ENCODE assay signal across 12 cellular contexts in the genomic region with DNA sequence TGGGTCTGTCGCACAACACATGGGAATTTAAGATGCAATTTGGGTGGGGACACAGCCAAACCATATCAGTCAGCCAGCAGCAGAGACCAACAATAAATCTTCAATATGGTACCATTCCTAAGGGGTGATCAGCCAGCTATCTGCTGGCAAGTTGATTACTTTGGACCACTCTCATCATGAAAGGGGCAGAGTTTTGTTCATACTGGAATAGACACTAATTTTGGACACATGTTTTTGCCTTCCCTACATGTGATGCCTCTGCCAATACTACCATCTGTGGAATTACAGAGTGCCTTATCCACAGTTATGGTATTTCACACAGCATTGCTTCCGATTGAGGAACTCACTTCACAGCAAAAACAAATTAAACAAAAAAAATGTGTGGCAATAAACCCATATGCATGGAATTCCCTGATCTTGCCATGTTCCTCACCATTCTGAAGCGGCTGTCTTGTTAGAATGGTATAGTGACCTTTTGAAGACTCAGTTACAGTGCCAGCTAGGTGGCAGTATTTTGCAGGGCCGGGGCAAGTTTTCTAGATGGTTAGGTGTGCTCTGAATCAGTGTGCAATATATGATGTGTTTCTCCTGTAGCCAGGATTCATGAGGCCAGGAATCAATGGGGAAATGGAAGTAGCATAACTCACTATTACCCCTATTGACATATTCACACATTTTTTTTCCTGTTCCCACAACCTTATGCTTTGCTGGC.
A peak's percentile ranks its signal among the peaks of the same experiment; 100 is the strongest.
DNase-seq lines count a peak whose midpoint lies in the region; ATAC-seq and TF ChIP-seq lines count a peak whose summit lies in the region.
"Had no signal": no experiment of that assay in that cellular context is flagged by ENCODE, and none has a peak within 500 bp of the region (broad histone marks: within the 10 kb centered on the region; RNA-seq: fewer than 3 reads in every experiment).

No MANE protein-coding gene starts in this region.

- WGBS in right lobe of liver (ENCODE audit: insufficient coverage, low coverage, low lambda C conversion rate, missing lambda C conversion rate), result 52% methylated on average over 4 of the region's 4 CpGs

- no peaks in the 10 kb centered on the region for H3K4me1 Mint-ChIP-seq in HFFc6 (ENCODE audit: low read depth)

- intact Hi-C loops in Panc1 (cut with micrococcal nuclease; ENCODE audit: unreplicated experiment) (no loop called here), right lobe of liver (cut with DNase I) (no loop called here)

- H3K36me3 Mint-ChIP-seq in HFFc6 (ENCODE audit: low read depth), result peaks cover 11% of the 10 kb centered on the region
- H3K36me3 Mint-ChIP-seq: natural killer cell treated with Interleukin-12 subunit alpha and Interleukin-12 subunit beta and Interleukin-15 and Interleukin-18, amount 100 ng/mL, for 72 hours had no signal

- no peak for TF ChIP-seq POLR2A in right lobe of liver (IDR thresholded peaks at IDR 0.05)

- no peak overlapping the region for H3K4me3 Mint-ChIP-seq in HFFc6
- H3K4me3 Mint-ChIP-seq: natural killer cell treated with Interleukin-12 subunit alpha and Interleukin-12 subunit beta and Interleukin-15 and Interleukin-18, amount 100 ng/mL, for 72 hours had no signal

- H3K9me3 Mint-ChIP-seq in HFFc6, result peaks cover 11% of the 10 kb centered on the region; the same call in 1 of the 2 replicates

- peaks cover 10% of the 10 kb centered on the region for H3K9me3 ChIP-seq in DND-41 (ENCODE audit: insufficient read depth, low read length, severe bottlenecking)
- H3K9me3 ChIP-seq in Panc1 (ENCODE audit: control insufficient read depth, insufficient read depth, low read depth, low read length), result no peaks in the 10 kb centered on the region
- no peaks in the 10 kb centered on the region for H3K9me3 ChIP-seq in right lobe of liver

- H4K20me1 ChIP-seq in DND-41 (ENCODE audit: insufficient read depth, low read length), result no peaks in the 10 kb centered on the region

- POLR2A ChIA-PET in Panc1 (lab: Charles Lee), result no interaction called here

- no peak for DNase-seq in DND-41
- no peak for DNase-seq in HFFc6
- no peak for DNase-seq in Panc1 (ENCODE audit: low read depth, low spot score)
- DNase-seq in right lobe of liver, result no peak
- no peak for DNase-seq in hypothalamus (lab: John Stamatoyannopoulos, UW)
- DNase-seq in anterior cingulate cortex (lab: John Stamatoyannopoulos, UW), result no peak
- DNase-seq: activated CD4-positive, alpha-beta T cell treated with anti-CD3 and anti-CD28 coated beads, Interleukin-2, amount 50 U/mL, for 1 hour; aorta; NCI-H1436; NK-92 treated with Interleukin-12 subunit alpha and Interleukin-12 subunit beta, amount 100 ng/mL, for 24 hours had no signal

- no peak overlapping the region for H3K27ac Mint-ChIP-seq in HFFc6
- H3K27ac Mint-ChIP-seq: natural killer cell treated with Interleukin-12 subunit alpha and Interleukin-12 subunit beta and Interleukin-15 and Interleukin-18, amount 100 ng/mL, for 72 hours had no signal

- H3K27ac ChIP-seq in DND-41 (ENCODE audit: low read length) (no peak overlapping the region), Panc1 (ENCODE audit: low read length) (no peak overlapping the region), right lobe of liver (no peak overlapping the region)

- H3K27me3 Mint-ChIP-seq in HFFc6 (ENCODE audit: insufficient read depth), result no peaks in the 10 kb centered on the region; the same call in 1 of the 2 replicates

- ATAC-seq in DND-41 (ENCODE audit: insufficient read depth, low read depth) (no peak), Panc1 (no peak), right lobe of liver (peak; percentile 69 to 89 (median 78)), HG03469 (IDR thresholded peaks at IDR 0.05; ENCODE audit: unreplicated experiment) (no peak)
- ATAC-seq: natural killer cell treated with Interleukin-12 subunit alpha and Interleukin-12 subunit beta and Interleukin-15 and Interleukin-18, amount 100 ng/mL, for 72 hours had no signal

- H3K4me3 ChIP-seq in DND-41 (ENCODE audit: low read depth in 1 of 2, low read length in 2 of 2), result no peak overlapping the region
- no peak overlapping the region for H3K4me3 ChIP-seq in Panc1 (ENCODE audit: low read depth in 2 of 2, low read length in 2 of 2)
- H3K4me3 ChIP-seq in right lobe of liver, result no peak overlapping the region

- BruUV-seq in Panc1 (replicated peaks; lab: Mats Ljungman, UMichigan), result no TSS peak

- no peak overlapping the region for H3K4me2 ChIP-seq in DND-41 (ENCODE audit: insufficient read depth, low read length)

- H3K79me2 ChIP-seq in DND-41 (ENCODE audit: insufficient read depth, low read length), result no peaks in the 10 kb centered on the region

- H3K36me3 ChIP-seq in DND-41 (ENCODE audit: insufficient read depth, low read length) (no peaks in the 10 kb centered on the region), Panc1 (ENCODE audit: control insufficient read depth, insufficient read depth, low read length) (no peaks in the 10 kb centered on the region), right lobe of liver (no peaks in the 10 kb centered on the region)

- CTCF ChIA-PET in Panc1 (lab: Charles Lee), result no interaction called here

- peak; percentile 40 for TF ChIP-seq CTCF in DND-41 (IDR thresholded peaks at IDR 0.05; ENCODE audit: borderline replicate concordance, extremely low read depth, low read length, poor library complexity, severe bottlenecking)
- TF ChIP-seq CTCF in HFFc6 (IDR thresholded peaks at IDR 0.05), result peak; percentile 61
- TF ChIP-seq CTCF in Panc1 (IDR thresholded peaks at IDR 0.05), result peak; percentile 21
- peak; percentile 38 to 59 (median 52) for TF ChIP-seq CTCF in right lobe of liver (IDR thresholded peaks at IDR 0.05)

- H3K9ac ChIP-seq in DND-41 (ENCODE audit: low read depth, low read length), result no peak overlapping the region

- H2AFZ ChIP-seq in DND-41 (ENCODE audit: low read depth, low read length), result no peak overlapping the region

- H3K27me3 ChIP-seq in DND-41 (ENCODE audit: insufficient read depth, low read length, poor library complexity) (no peaks in the 10 kb centered on the region), Panc1 (ENCODE audit: control insufficient read depth, insufficient read depth, low read length) (no peaks in the 10 kb centered on the region), right lobe of liver (no peaks in the 10 kb centered on the region)

- H3K4me1 ChIP-seq in DND-41 (ENCODE audit: insufficient read depth, low read length), result no peaks in the 10 kb centered on the region
- H3K4me1 ChIP-seq in Panc1 (ENCODE audit: control insufficient read depth, insufficient read depth, low read length), result no peaks in the 10 kb centered on the region
- no peaks in the 10 kb centered on the region for H3K4me1 ChIP-seq in right lobe of liver

- in situ Hi-C loops in Panc1 (cut with HindIII; ENCODE audit: low pct_unique_long_range_greater_than_20kb, low sequenced_read_pairs), result no loop called here

Comparison
In these comparisons a context has a peak if more than half of its experiments do, and no peak if none do; other contexts are left out.
1. ATAC-seq: peak in right lobe of liver (4 of 4); none in DND-41 (single experiment), Panc1 (single experiment) and HG03469 (single experiment).
2. Peak in every context shown above with its lines, with median percentiles within 50 percentile points of each other: CTCF ChIP-seq.